ENCODE assay signal across 33 cellular contexts in genomic region chr11:113596658-113597057, GRCh38.
"Had no signal": no experiment of that assay in that cellular context is flagged by ENCODE, and none has a peak within 500 bp of the region (broad histone marks: within the 10 kb centered on the region; RNA-seq: fewer than 3 reads in every experiment).

No MANE protein-coding gene starts in this region.

- H3K27me3 ChIP-seq: ascending aorta, breast epithelium, cardiac muscle cell, gastroesophageal sphincter had no signal

- H3K4me3 Mint-ChIP-seq: activated CD4-positive, alpha-beta memory T cell treated with anti-CD3 and anti-CD28 coated beads, Interleukin-2, amount 10 ng/mL, durations not matched to agents 7 days and 5 days; activated CD4-positive, alpha-beta T cell treated with anti-CD3 and anti-CD28 coated beads for 36 hours; activated CD4-positive, alpha-beta T cell treated with anti-CD3 and anti-CD28 coated beads, Interleukin-2, amount 10 ng/mL, durations not matched to agents 7 days and 5 days; activated naive CD4-positive, alpha-beta T cell treated with anti-CD3 and anti-CD28 coated beads, Interleukin-2, amount 10 ng/mL, durations not matched to agents 7 days and 5 days; activated naive CD8-positive, alpha-beta T cell treated with anti-CD3 and anti-CD28 coated beads, Interleukin-2, amount 10 ng/mL, durations not matched to agents 7 days and 5 days; activated T-cell treated with anti-CD3 and anti-CD28 coated beads, Interleukin-2, amount 50 U/mL, for 24 hours; activated T-cell treated with anti-CD3 and anti-CD28 coated beads, Interleukin-2, amount 50 U/mL, for 72 hours; brain; dendritic cell treated with granulocyte-macrophage colony-stimulating factor and Interleukin-4, amounts not matched to agents 40 ng/mL and 50 ng/mL, for 4 days; endodermal cell; T-helper 17 cell; T-helper 2 cell treated with Interferon-gamma antibody and Interleukin-4, amounts not matched to agents 5 μg/mL and 100 μg/mL, for 36 hours had no signal

- DNase-seq: activated CD4-positive, alpha-beta memory T cell treated with anti-CD3 and anti-CD28 coated beads, Interleukin-2, amount 10 ng/mL, durations not matched to agents 7 days and 5 days; activated CD4-positive, alpha-beta T cell treated with anti-CD3 and anti-CD28 coated beads for 36 hours; activated CD4-positive, alpha-beta T cell treated with anti-CD3 and anti-CD28 coated beads, Interleukin-2, amount 10 ng/mL, durations not matched to agents 7 days and 5 days; activated CD4-positive, alpha-beta T cell treated with anti-CD3 and anti-CD28 coated beads, Interleukin-2, amount 50 U/mL, for 4 hours; activated CD4-positive, CD25-positive, alpha-beta regulatory T cell; activated CD4-positive, CD25-positive, alpha-beta regulatory T cell treated with anti-CD3 and anti-CD28 coated beads, Interleukin-2, amount 50 U/mL, for 72 hours; activated CD8-positive, alpha-beta memory T cell treated with anti-CD3 and anti-CD28 coated beads, Interleukin-2, amount 50 U/mL, for 48 hours; activated gamma-delta T cell; activated naive CD4-positive, alpha-beta T cell; activated naive CD4-positive, alpha-beta T cell treated with anti-CD3 and anti-CD28 coated beads, Interleukin-2, amount 10 ng/mL, durations not matched to agents 7 days and 5 days; activated naive CD8-positive, alpha-beta T cell treated with anti-CD3 and anti-CD28 coated beads, Interleukin-2, amount 10 ng/mL, durations not matched to agents 7 days and 5 days; activated T-cell treated with anti-CD3 and anti-CD28 coated beads for 4 hours; activated T-cell treated with anti-CD3 and anti-CD28 coated beads, Interleukin-2, amount 50 U/mL, for 24 hours; activated T-cell treated with anti-CD3 and anti-CD28 coated beads, Interleukin-2, amount 50 U/mL, for 72 hours; central memory CD4-positive, alpha-beta T cell; dorsolateral prefrontal cortex; effector memory CD4-positive, alpha-beta T cell; endodermal cell; foreskin keratinocyte; T-helper 1 cell; T-helper 17 cell; T1000; WERI-Rb-1 had no signal

- H3K4me1 Mint-ChIP-seq: T-helper 17 cell had no signal

- H3K36me3 ChIP-seq: ascending aorta, breast epithelium, cardiac muscle cell, gastroesophageal sphincter, WERI-Rb-1 had no signal

- H3K4me1 ChIP-seq: ascending aorta, breast epithelium, foreskin keratinocyte, gastroesophageal sphincter had no signal

- H3K9me3 Mint-ChIP-seq: activated naive CD8-positive, alpha-beta T cell treated with anti-CD3 and anti-CD28 coated beads, Interleukin-2, amount 10 ng/mL, durations not matched to agents 7 days and 5 days had no signal

- H3K27ac Mint-ChIP-seq: activated CD4-positive, alpha-beta memory T cell treated with anti-CD3 and anti-CD28 coated beads, Interleukin-2, amount 10 ng/mL, durations not matched to agents 7 days and 5 days; activated CD4-positive, alpha-beta T cell treated with anti-CD3 and anti-CD28 coated beads for 36 hours; activated CD4-positive, alpha-beta T cell treated with anti-CD3 and anti-CD28 coated beads, Interleukin-2, amount 10 ng/mL, durations not matched to agents 7 days and 5 days; activated naive CD4-positive, alpha-beta T cell treated with anti-CD3 and anti-CD28 coated beads, Interleukin-2, amount 10 ng/mL, durations not matched to agents 7 days and 5 days; activated naive CD4-positive, alpha-beta T cell treated with anti-CD3 and anti-CD28 coated beads, Interleukin-2, amount 50 U/mL, for 72 hours; activated naive CD8-positive, alpha-beta T cell treated with anti-CD3 and anti-CD28 coated beads, Interleukin-2, amount 10 ng/mL, durations not matched to agents 7 days and 5 days; activated T-cell treated with anti-CD3 and anti-CD28 coated beads, Interleukin-2, amount 50 U/mL, for 24 hours; activated T-cell treated with anti-CD3 and anti-CD28 coated beads, Interleukin-2, amount 50 U/mL, for 72 hours; brain; dendritic cell treated with granulocyte-macrophage colony-stimulating factor and Interleukin-4, amounts not matched to agents 40 ng/mL and 50 ng/mL, for 4 days; endodermal cell; T-helper 17 cell; T-helper 2 cell treated with Interferon-gamma antibody and Interleukin-4, amounts not matched to agents 5 μg/mL and 100 μg/mL, for 36 hours had no signal

- H3K9me3 ChIP-seq: ascending aorta, gastroesophageal sphincter had no signal

- H3K27ac ChIP-seq: ascending aorta, breast epithelium, cardiac muscle cell, coronary artery, dorsolateral prefrontal cortex, foreskin keratinocyte, gastroesophageal sphincter, WERI-Rb-1 had no signal

- H3K4me3 ChIP-seq: ascending aorta, breast epithelium, cardiac muscle cell, coronary artery, dorsolateral prefrontal cortex, gastroesophageal sphincter had no signal

- H3K36me3 Mint-ChIP-seq: activated naive CD4-positive, alpha-beta T cell treated with anti-CD3 and anti-CD28 coated beads, Interleukin-2, amount 10 ng/mL, durations not matched to agents 7 days and 5 days; activated naive CD4-positive, alpha-beta T cell treated with anti-CD3 and anti-CD28 coated beads, Interleukin-2, amount 50 U/mL, for 72 hours; activated naive CD8-positive, alpha-beta T cell treated with anti-CD3 and anti-CD28 coated beads, Interleukin-2, amount 10 ng/mL, durations not matched to agents 7 days and 5 days; brain had no signal

- ATAC-seq: activated CD4-positive, alpha-beta T cell treated with anti-CD3 and anti-CD28 coated beads for 36 hours; activated naive CD4-positive, alpha-beta T cell treated with anti-CD3 and anti-CD28 coated beads, Interleukin-2, amount 50 U/mL, for 72 hours; activated T-cell treated with anti-CD3 and anti-CD28 coated beads, Interleukin-2, amount 50 U/mL, for 72 hours; esophagus mucosa; foreskin keratinocyte; gastroesophageal sphincter; T-helper 17 cell had no signal
